29 cellular contexts compared by ENCODE assay signal in genomic region chr2:227615181-227615580, GRCh38. TPM values are rescaled to one million over a fixed set of nuclear protein-coding genes. Genes with fewer than 3 reads are reported as not detected.
"Had no signal": no experiment of that assay in that cellular context is flagged by ENCODE, and none has a peak within 500 bp of the region (broad histone marks: within the 10 kb centered on the region; RNA-seq: fewer than 3 reads in every experiment).

No MANE protein-coding gene starts in this region.

- DNase-seq: naive thymus-derived CD4-positive, alpha-beta T cell; natural killer cell; occipital lobe; ovary; posterior cingulate gyrus; psoas muscle; right cardiac atrium; stimulated activated CD4-positive, alpha-beta T cell treated with anti-CD3 and anti-CD28 coated beads, Interleukin-15, amount 100 ng/mL, for 24 hours; stimulated activated CD4-positive, alpha-beta T cell treated with anti-CD3 and anti-CD28 coated beads, Interleukin-2, amount 100 ng/mL, for 24 hours; stimulated activated CD4-positive, alpha-beta T cell treated with anti-CD3 and anti-CD28 coated beads, Interleukin-2, amount 100 ng/mL, for 48 hours; stimulated activated CD4-positive, alpha-beta T cell treated with anti-CD3 and anti-CD28 coated beads, Interleukin-4, amount 100 ng/mL, for 24 hours; stimulated activated naive B cell treated with anti-CD40 and anti-IgM and Interleukin-4, amounts not matched to agents 10 μg/mL and 1 μg/mL and 100 μg/mL, for 72 hours; stimulated activated naive CD8-positive, alpha-beta T cell treated with anti-CD3 and anti-CD28 coated beads, Interleukin-15, amount 100 ng/mL, for 72 hours; stimulated activated naive CD8-positive, alpha-beta T cell treated with anti-CD3 and anti-CD28 coated beads, Interleukin-15, Interleukin-2, amounts not matched to agents 100 U/mL and 50 U/mL, for 24 hours; substantia nigra; testis; tibial artery; transverse colon; upper lobe of right lung; uterus had no signal

- H3K36me3 ChIP-seq: neural progenitor cell, ovary, suprapubic skin, tibial artery, transverse colon, upper lobe of right lung, uterus had no signal

- H3K27me3 ChIP-seq: neural progenitor cell, ovary, suprapubic skin, testis, tibial artery, transverse colon, upper lobe of right lung, uterus had no signal

- H3K4me1 ChIP-seq: neural progenitor cell, parathyroid adenoma, psoas muscle, testis, tibial artery, transverse colon, upper lobe of right lung, uterus had no signal

- H3K4me3 ChIP-seq: neural progenitor cell, ovary, psoas muscle, skin epidermis, suprapubic skin, testis, tibial artery, transverse colon, upper lobe of right lung, uterus had no signal

- H3K27ac ChIP-seq: neural progenitor cell, ovary, parathyroid adenoma, psoas muscle, skin epidermis, suprapubic skin, testis, tibial artery, transverse colon, upper lobe of right lung, uterus had no signal

- H3K9me3 ChIP-seq: ovary, psoas muscle, suprapubic skin, testis, tibial artery, transverse colon, upper lobe of right lung, uterus had no signal

RNA-seq across cellular contexts. Expression of gene SCYGR3, which starts 0.5 kb away (rescaled TPM):
- total RNA-seq: naive thymus-derived CD4-positive, alpha-beta T cell; natural killer cell; occipital lobe; osteoblast; ovary; progenitor cell of endocrine pancreas; psoas muscle; renal cortical epithelial cell; right cardiac atrium; sciatic nerve; suprapubic skin; testis; transverse colon; upper lobe of right lung; urinary bladder; uterus had no signal

RNA-seq across cellular contexts. Expression of gene SCYGR4, which starts 2.1 kb away (rescaled TPM):
- total RNA-seq: naive thymus-derived CD4-positive, alpha-beta T cell; natural killer cell; occipital lobe; osteoblast; ovary; progenitor cell of endocrine pancreas; psoas muscle; renal cortical epithelial cell; right cardiac atrium; sciatic nerve; testis; transverse colon; upper lobe of right lung; urinary bladder; uterus had no signal

RNA-seq across cellular contexts. Expression of gene SCYGR2, which starts 16.5 kb away (rescaled TPM):
- total RNA-seq: naive thymus-derived CD4-positive, alpha-beta T cell; natural killer cell; occipital lobe; osteoblast; ovary; progenitor cell of endocrine pancreas; psoas muscle; renal cortical epithelial cell; right cardiac atrium; sciatic nerve; testis; transverse colon; upper lobe of right lung; urinary bladder; uterus had no signal

RNA-seq across cellular contexts. Expression of gene SCYGR5, which starts 51.4 kb away (rescaled TPM):
- total RNA-seq: naive thymus-derived CD4-positive, alpha-beta T cell; natural killer cell; occipital lobe; osteoblast; ovary; progenitor cell of endocrine pancreas; psoas muscle; renal cortical epithelial cell; right cardiac atrium; sciatic nerve; suprapubic skin; testis; transverse colon; upper lobe of right lung; urinary bladder; uterus had no signal
